In genomic region chr16:58518980-58519368, GRCh38 we compare ENCODE assay signal across 22 cellular contexts.
"Had no signal": no experiment of that assay in that cellular context is flagged by ENCODE, and none has a peak within 500 bp of the region (broad histone marks: within the 10 kb centered on the region; RNA-seq: fewer than 3 reads in every experiment).

No MANE protein-coding gene starts in this region.

- H3K27ac Mint-ChIP-seq: dendritic cell treated with granulocyte-macrophage colony-stimulating factor and Interleukin-4, amounts not matched to agents 40 ng/mL and 50 ng/mL, for 4 days; nephron had no signal

- H3K4me3 ChIP-seq: suprapubic skin had no signal

- H3K27ac ChIP-seq: brain microvascular endothelial cell, foreskin keratinocyte, suprapubic skin had no signal

- FAIRE-seq: kidney, small intestine had no signal

- DNase-seq: activated CD4-positive, alpha-beta T cell treated with anti-CD3 and anti-CD28 coated beads for 48 hours; activated effector memory CD4-positive, alpha-beta T cell treated with Interleukin-2 at 50 U/mL for 16 hours; brain microvascular endothelial cell; cerebellar nuclear complex; effector memory CD4-positive, alpha-beta T cell; foreskin keratinocyte; glutamatergic neuron; hypothalamus; kidney; left ventricle myocardium superior; mesendoderm; nucleus accumbens; right cardiac atrium; small intestine; stimulated activated CD4-positive, alpha-beta T cell treated with anti-CD3 and anti-CD28 coated beads, Interleukin-4, amount 100 ng/mL, for 24 hours; trophoblast cell had no signal

- H3K9me3 ChIP-seq: suprapubic skin had no signal

- H3K27me3 ChIP-seq: brain microvascular endothelial cell, foreskin keratinocyte, suprapubic skin had no signal

- H3K27me3 Mint-ChIP-seq: activated naive CD4-positive, alpha-beta T cell treated with anti-CD3 and anti-CD28 coated beads, Interleukin-2, amount 50 U/mL, for 24 hours; dendritic cell treated with granulocyte-macrophage colony-stimulating factor and Interleukin-4, amounts not matched to agents 40 ng/mL and 50 ng/mL, for 4 days; stimulated activated naive CD8-positive, alpha-beta T cell treated with anti-CD3 and anti-CD28 coated beads, Interleukin-15, Interleukin-2, amounts not matched to agents 100 ng/mL and 50 ng/mL, for 24 hours had no signal

- H3K9me3 Mint-ChIP-seq: activated naive CD4-positive, alpha-beta T cell treated with anti-CD3 and anti-CD28 coated beads, Interleukin-2, amount 50 U/mL, for 24 hours; dendritic cell treated with granulocyte-macrophage colony-stimulating factor and Interleukin-4, amounts not matched to agents 40 ng/mL and 50 ng/mL, for 4 days; nephron; stimulated activated naive CD8-positive, alpha-beta T cell treated with anti-CD3 and anti-CD28 coated beads, Interleukin-15, Interleukin-2, amounts not matched to agents 100 ng/mL and 50 ng/mL, for 24 hours; T-helper 1 cell treated with Interleukin-12 subunit alpha and Interleukin-12 subunit beta and Interleukin-4 antibody, amounts not matched to agents 30 μg/mL and 1 μg/mL, for 36 hours had no signal

- H3K4me3 Mint-ChIP-seq: dendritic cell treated with granulocyte-macrophage colony-stimulating factor and Interleukin-4, amounts not matched to agents 40 ng/mL and 50 ng/mL, for 4 days; T-helper 1 cell treated with Interleukin-12 subunit alpha and Interleukin-12 subunit beta and Interleukin-4 antibody, amounts not matched to agents 30 μg/mL and 1 μg/mL, for 36 hours had no signal

- ATAC-seq: foreskin keratinocyte, left ventricle myocardium superior, right cardiac atrium had no signal
